Comparison of ENCODE assay signal across 12 cellular contexts in the genomic region with DNA sequence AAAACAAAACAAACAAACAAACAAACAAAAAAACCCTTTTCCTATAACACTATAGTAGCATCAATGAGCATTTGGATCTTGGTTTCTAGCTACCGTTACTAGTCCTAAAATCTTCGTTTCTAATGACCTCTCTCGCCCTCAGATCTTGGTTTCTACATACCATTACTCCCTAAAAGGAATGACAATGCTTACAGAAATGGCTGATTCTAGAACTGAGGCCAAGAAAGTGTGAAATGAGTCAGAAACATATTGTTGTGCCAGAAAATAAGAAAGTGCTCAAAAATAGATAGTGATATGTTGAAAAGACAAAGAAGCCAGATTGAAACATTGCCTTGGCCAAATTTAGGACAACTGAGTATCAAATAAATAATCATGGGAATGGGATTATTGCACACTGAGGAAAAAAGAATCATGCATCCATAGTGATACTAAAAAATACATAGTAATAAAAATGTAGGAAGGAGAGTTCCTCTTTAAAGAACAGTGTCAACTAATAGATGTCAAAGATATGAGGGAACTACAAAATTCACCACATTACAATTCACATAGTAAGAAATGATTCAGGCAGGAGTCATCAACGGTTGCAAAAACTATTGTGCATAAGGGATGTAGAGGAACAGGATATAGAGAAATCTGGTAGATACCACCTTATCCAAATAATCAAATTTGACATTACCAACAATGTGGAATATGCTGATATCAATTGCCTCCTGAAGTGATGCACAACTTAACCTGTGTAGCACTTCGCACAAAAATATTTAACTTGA.
A peak's percentile ranks its signal among the peaks of the same experiment; 100 is the strongest.
DNase-seq lines count a peak whose midpoint lies in the region; ATAC-seq and TF ChIP-seq lines count a peak whose summit lies in the region.
"Had no signal": no experiment of that assay in that cellular context is flagged by ENCODE, and none has a peak within 500 bp of the region (broad histone marks: within the 10 kb centered on the region; RNA-seq: fewer than 3 reads in every experiment).

No MANE protein-coding gene starts in this region.

- H3K4me3 ChIP-seq in AG10803 (ENCODE audit: low read length) (no peak overlapping the region), RWPE2 (ENCODE audit: severe bottlenecking) (no peak overlapping the region), fibroblast of villous mesenchyme (ENCODE audit: low read depth, low read length) (no peak overlapping the region), Peyer's patch (no peak overlapping the region), dorsolateral prefrontal cortex (no peak overlapping the region)

- H3K9me3 ChIP-seq in RWPE2 (ENCODE audit: severe bottlenecking) (no peaks in the 10 kb centered on the region), Peyer's patch (no peaks in the 10 kb centered on the region)
- no peaks in the 10 kb centered on the region for H3K9me3 ChIP-seq in CD4-positive, alpha-beta T cell (ENCODE audit: control insufficient read depth, low read length)

- TF ChIP-seq CTCF in AG10803 (conservative IDR thresholded peaks at IDR 0.05; ENCODE audit: low read length), result no peak
- no peak for TF ChIP-seq CTCF in HFFc6 (IDR thresholded peaks at IDR 0.05)
- TF ChIP-seq CTCF in RWPE2 (IDR thresholded peaks at IDR 0.05; ENCODE audit: poor library complexity, severe bottlenecking), result no peak
- no peak for TF ChIP-seq CTCF in fibroblast of villous mesenchyme (IDR thresholded peaks at IDR 0.05; ENCODE audit: insufficient read depth, low read depth, low read length)
- no peak for TF ChIP-seq CTCF in Peyer's patch (IDR thresholded peaks at IDR 0.05)
- TF ChIP-seq CTCF in dorsolateral prefrontal cortex (IDR thresholded peaks at IDR 0.05 in 54 of 56, conservative IDR thresholded peaks at IDR 0.05 in 2 of 56; ENCODE audit: low read depth in 1 of 56, partially characterized antibody in 56 of 56), result no peak
- TF ChIP-seq CTCF in CD4-positive, alpha-beta T cell (IDR thresholded peaks at IDR 0.05), result no peak

- intact Hi-C loops in dorsolateral prefrontal cortex (cut with DNase I), result no loop called here
- intact Hi-C loops in CD4-positive, alpha-beta T cell (cut with DNase I, micrococcal nuclease), result no loop called here

- H3K27me3 Mint-ChIP-seq in HFFc6 (ENCODE audit: insufficient read depth), result no peaks in the 10 kb centered on the region
- no peaks in the 10 kb centered on the region for H3K27me3 Mint-ChIP-seq in CD4-positive, alpha-beta T cell

- CTCF ChIA-PET in CD4-positive, alpha-beta T cell (lab: Charles Lee), result no interaction called here

- H3K4me1 Mint-ChIP-seq in HFFc6 (ENCODE audit: low read depth), result peaks cover 87% of the 10 kb centered on the region
- no peaks in the 10 kb centered on the region for H3K4me1 Mint-ChIP-seq in CD4-positive, alpha-beta T cell (ENCODE audit: low read depth)

- H3K36me3 Mint-ChIP-seq in HFFc6 (ENCODE audit: low read depth), result peaks cover 15% of the 10 kb centered on the region
- no peaks in the 10 kb centered on the region for H3K36me3 Mint-ChIP-seq in CD4-positive, alpha-beta T cell (ENCODE audit: low read depth)

- H3K27ac ChIP-seq in RWPE2 (ENCODE audit: poor library complexity, severe bottlenecking), result peak overlapping the region; percentile 83
- no peak overlapping the region for H3K27ac ChIP-seq in Peyer's patch
- H3K27ac ChIP-seq in dorsolateral prefrontal cortex, result no peak overlapping the region
- H3K27ac ChIP-seq in CD4-positive, alpha-beta T cell (ENCODE audit: low read depth, low read length), result no peak overlapping the region

- H3K9me3 Mint-ChIP-seq in HFFc6, result no peaks in the 10 kb centered on the region; the same call in 1 of the 2 replicates
- no peaks in the 10 kb centered on the region for H3K9me3 Mint-ChIP-seq in CD4-positive, alpha-beta T cell
- H3K9me3 Mint-ChIP-seq: T-helper 2 cell treated with Interferon-gamma antibody and Interleukin-4, amounts not matched to agents 5 μg/mL and 100 μg/mL, for 36 hours had no signal

- TF ChIP-seq POLR2A in Peyer's patch (IDR thresholded peaks at IDR 0.05), result no peak

- H3K4me1 ChIP-seq in RWPE2 (ENCODE audit: insufficient read depth, poor library complexity, severe bottlenecking) (peaks cover 39% of the 10 kb centered on the region), Peyer's patch (no peaks in the 10 kb centered on the region)

- ATAC-seq in RWPE2 (ENCODE audit: low read depth), result peak; percentile 85
- ATAC-seq in CD4-positive, alpha-beta T cell (ENCODE audit: poor library complexity), result no peak

- peak overlapping the region; percentile 65 for H3K4me3 Mint-ChIP-seq in HFFc6
- no peak overlapping the region for H3K4me3 Mint-ChIP-seq in CD4-positive, alpha-beta T cell
- H3K4me3 Mint-ChIP-seq: T-helper 2 cell treated with Interferon-gamma antibody and Interleukin-4, amounts not matched to agents 5 μg/mL and 100 μg/mL, for 36 hours had no signal

- peaks cover 5% of the 10 kb centered on the region; the same call in 1 of the 2 replicates for H3K36me3 ChIP-seq in RWPE2 (ENCODE audit: low read depth)
- H3K36me3 ChIP-seq in Peyer's patch, result no peaks in the 10 kb centered on the region

- H3K27me3 ChIP-seq in RWPE2 (ENCODE audit: insufficient read depth, poor library complexity, severe bottlenecking) (no peaks in the 10 kb centered on the region), Peyer's patch (no peaks in the 10 kb centered on the region), dorsolateral prefrontal cortex (no peaks in the 10 kb centered on the region)
- no peaks in the 10 kb centered on the region for H3K27me3 ChIP-seq in CD4-positive, alpha-beta T cell (ENCODE audit: control insufficient read depth, insufficient read depth, low read length)

- DNase-seq in AG10803 (ENCODE audit: low read depth) (peak; percentile 84), HFFc6 (peak; percentile 84), RWPE2 (ENCODE audit: low spot score) (no peak), fibroblast of villous mesenchyme (ENCODE audit: low read depth) (peak; percentile 54), NCI-H187 (lab: John Stamatoyannopoulos, UW) (no peak), Peyer's patch (no peak), dorsolateral prefrontal cortex (no peak)
- no peak for DNase-seq in CD4-positive, alpha-beta T cell
- DNase-seq: activated T-cell treated with anti-CD3 and anti-CD28 coated beads for 4 hours, KBM-7, NCI-H524 had no signal

- peak overlapping the region; percentile 98 for H3K27ac Mint-ChIP-seq in HFFc6
- no peak overlapping the region for H3K27ac Mint-ChIP-seq in CD4-positive, alpha-beta T cell
- H3K27ac Mint-ChIP-seq: T-helper 2 cell treated with Interferon-gamma antibody and Interleukin-4, amounts not matched to agents 5 μg/mL and 100 μg/mL, for 36 hours had no signal

- POLR2A ChIA-PET in CD4-positive, alpha-beta T cell (lab: Charles Lee), result no interaction called here

Comparison
In these comparisons a context has a peak if more than half of its experiments do, and no peak if none do; other contexts are left out.
1. DNase-seq: peak in AG10803 (single experiment), HFFc6 (single experiment) and fibroblast of villous mesenchyme (single experiment); none in RWPE2 (single experiment), NCI-H187 (0 of 2), Peyer's patch (0 of 3), dorsolateral prefrontal cortex (0 of 10) and CD4-positive, alpha-beta T cell (0 of 10).